8 cellular contexts compared by ENCODE assay signal in genomic region chr17:17683710-17684365, GRCh38. TPM values are rescaled to one million over a fixed set of nuclear protein-coding genes. Genes with fewer than 3 reads are reported as not detected.
A peak's percentile ranks its signal among the peaks of the same experiment; 100 is the strongest.
DNase-seq lines count a peak whose midpoint lies in the region; ATAC-seq and TF ChIP-seq lines count a peak whose summit lies in the region.
"Had no signal": no experiment of that assay in that cellular context is flagged by ENCODE, and none has a peak within 500 bp of the region (broad histone marks: within the 10 kb centered on the region; RNA-seq: fewer than 3 reads in every experiment).

No MANE protein-coding gene starts in this region.

- H3K36me3 Mint-ChIP-seq in GM23338 (ENCODE audit: low read depth) (no peaks in the 10 kb centered on the region), WTC11 (no peaks in the 10 kb centered on the region)
- H3K36me3 Mint-ChIP-seq in stimulated activated effector memory CD8-positive, alpha-beta T cell treated with anti-CD3 and anti-CD28 coated beads, Interleukin-12 subunit alpha, Interleukin-12 subunit beta, amount 100 ng/mL, for 72 hours: no peaks in the 10 kb centered on the region

- no peaks in the 10 kb centered on the region for H3K9me3 Mint-ChIP-seq in GM23338
- no peaks in the 10 kb centered on the region for H3K9me3 Mint-ChIP-seq in WTC11
- H3K9me3 Mint-ChIP-seq in stimulated activated effector memory CD8-positive, alpha-beta T cell treated with anti-CD3 and anti-CD28 coated beads, Interleukin-12 subunit alpha, Interleukin-12 subunit beta, amount 100 ng/mL, for 72 hours: no peaks in the 10 kb centered on the region

- H3K9me2 ChIP-seq in GM23338 (ENCODE audit: insufficient read depth): no peaks in the 10 kb centered on the region

- POLR2A ChIA-PET in WTC11 (lab: Charles Lee): interaction anchor here (0.5 kb wide), 1 partner anchor 371 kb away, joined by 4 read pairs; no protein-coding TSS in a partner anchor

- ATAC-seq in GM23338 (no peak), WTC11 (no peak), GM19455 (IDR thresholded peaks at IDR 0.05; ENCODE audit: unreplicated experiment) (no peak), GM19324 (IDR thresholded peaks at IDR 0.05; ENCODE audit: low FRiP score, unreplicated experiment) (no peak)
- no peak for ATAC-seq in stimulated activated effector memory CD8-positive, alpha-beta T cell treated with anti-CD3 and anti-CD28 coated beads, Interleukin-12 subunit alpha, Interleukin-12 subunit beta, amount 100 ng/mL, for 72 hours

- no peak for TF ChIP-seq CTCF in GM23338 (conservative IDR thresholded peaks at IDR 0.05; ENCODE audit: low read depth in 2 of 2)
- TF ChIP-seq CTCF in WTC11 (IDR thresholded peaks at IDR 0.05): no peak
- no peak for TF ChIP-seq CTCF in foreskin fibroblast (IDR thresholded peaks at IDR 0.05; ENCODE audit: low read depth, low read length)

- peaks cover 5% of the 10 kb centered on the region; the same call in 1 of the 2 replicates for H4K20me1 ChIP-seq in GM23338 (replicated peaks; ENCODE audit: insufficient read depth)

- DNase-seq in GM23338 (ENCODE audit: low spot score) (no peak), WTC11 (ENCODE audit: low spot score) (no peak), foreskin fibroblast (no peak), NCI-H187 (lab: John Stamatoyannopoulos, UW) (no peak)
- no peak for DNase-seq in stimulated activated effector memory CD8-positive, alpha-beta T cell treated with anti-CD3 and anti-CD28 coated beads, Interleukin-12 subunit alpha, Interleukin-12 subunit beta, amount 100 ng/mL, for 72 hours (ENCODE audit: low spot score in 2 of 2)
- DNase-seq: NCI-H82 had no signal

- H3K4me3 ChIP-seq in GM23338 (peak overlapping the region; percentile 66; the same call in 1 of the 2 replicates), foreskin fibroblast (ENCODE audit: low read depth in 1 of 2, low read length in 2 of 2) (peak overlapping the region; percentile 69 to 82)

- H3F3A ChIP-seq in GM23338 (replicated peaks; ENCODE audit: low read depth): peaks cover 10% of the 10 kb centered on the region; the same call in 1 of the 2 replicates

- H3K27ac ChIP-seq in GM23338 (ENCODE audit: low read depth): no peak overlapping the region

- H3K4me2 ChIP-seq in GM23338: peak overlapping the region; percentile 85

- no peaks in the 10 kb centered on the region for H3K36me3 ChIP-seq in GM23338 (ENCODE audit: insufficient read depth)

- H3K4me1 Mint-ChIP-seq in GM23338 (peaks cover 39% of the 10 kb centered on the region), WTC11 (peaks cover 43% of the 10 kb centered on the region)
- peaks cover 41% of the 10 kb centered on the region for H3K4me1 Mint-ChIP-seq in stimulated activated effector memory CD8-positive, alpha-beta T cell treated with anti-CD3 and anti-CD28 coated beads, Interleukin-12 subunit alpha, Interleukin-12 subunit beta, amount 100 ng/mL, for 72 hours

- H2AFZ ChIP-seq in GM23338: no peak overlapping the region

- peaks cover 97% of the 10 kb centered on the region for H3K27me3 ChIP-seq in GM23338 (ENCODE audit: insufficient read depth)

- no peaks in the 10 kb centered on the region for H3K79me2 ChIP-seq in GM23338 (replicated peaks; ENCODE audit: insufficient read depth)

- H3K4me1 ChIP-seq in GM23338 (ENCODE audit: insufficient read depth): peaks cover 28% of the 10 kb centered on the region

- peak overlapping the region; percentile 76; the same call in 2 of the 3 replicates for H3K4me3 Mint-ChIP-seq in GM23338
- H3K4me3 Mint-ChIP-seq in WTC11: peak overlapping the region; percentile 76
- H3K4me3 Mint-ChIP-seq in stimulated activated effector memory CD8-positive, alpha-beta T cell treated with anti-CD3 and anti-CD28 coated beads, Interleukin-12 subunit alpha, Interleukin-12 subunit beta, amount 100 ng/mL, for 72 hours: peak overlapping the region; percentile 78

- H3K27me3 Mint-ChIP-seq in GM23338 (ENCODE audit: insufficient read depth, low read depth, poor library complexity) (peaks cover 84% of the 10 kb centered on the region), WTC11 (ENCODE audit: low read depth) (peaks cover 91% of the 10 kb centered on the region)

- H3K27ac Mint-ChIP-seq in GM23338 (no peak overlapping the region), WTC11 (no peak overlapping the region)
- peak overlapping the region; percentile 75 for H3K27ac Mint-ChIP-seq in stimulated activated effector memory CD8-positive, alpha-beta T cell treated with anti-CD3 and anti-CD28 coated beads, Interleukin-12 subunit alpha, Interleukin-12 subunit beta, amount 100 ng/mL, for 72 hours

- CTCF ChIA-PET in WTC11 (lab: Charles Lee): interaction anchor here (1.0 to 2.5 kb wide), 4 partner anchors 22 to 97 kb away, joined by 3 to 5 read pairs (median 4); no protein-coding TSS in a partner anchor

TF ChIP-seq in GM23338, 12 proteins besides CTCF, POLR2A, EP300 and RAD21 (continues in another document):
- TF ChIP-seq REST (IDR thresholded peaks at IDR 0.05; ENCODE audit: unreplicated experiment) (no peak), ZNF331 (CRISPR knock-in tag; IDR thresholded peaks at IDR 0.05; ENCODE audit: low read depth) (no peak), NANOG (IDR thresholded peaks at IDR 0.05; ENCODE audit: borderline replicate concordance) (no peak), ZNF114 (CRISPR knock-in tag; IDR thresholded peaks at IDR 0.05) (no peak), JUNB (IDR thresholded peaks at IDR 0.05; ENCODE audit: unreplicated experiment) (no peak), EZH2phosphoT487 (IDR thresholded peaks at IDR 0.05; ENCODE audit: unreplicated experiment) (no peak), EZH2 (IDR thresholded peaks at IDR 0.05; ENCODE audit: low read depth, unreplicated experiment) (no peak)

TF ChIP-seq in WTC11, 78 proteins besides CTCF, POLR2A, EP300 and RAD21:
- TF ChIP-seq ZNF121 (CRISPR knock-in tag; IDR thresholded peaks at IDR 0.05) (peak; percentile 91), CDX4 (CRISPR knock-in tag; IDR thresholded peaks at IDR 0.05; ENCODE audit: borderline replicate concordance) (no peak)
TF ChIP-seq in WTC11: peak in this region for 1.

RNA-seq across cellular contexts. Expression of gene RAI1, which starts 2.6 kb away (rescaled TPM):
- 0.87 and 2.1 TPM in 2 replicates for total RNA-seq in GM23338 (2014; rRNA removed; shearing (Covaris generic))
- 0.75 and 0.89 TPM in 2 replicates for polyA plus RNA-seq in GM23338 (2016; fragmentation: Nextera tagmentation; extraction: Ambion mirVana)
- total RNA-seq in WTC11 (2021): 7.3 to 12.7 TPM (median 8.1 TPM) in 3 replicates
